In genomic region chr13:100941811-100942361, GRCh38 we compare ENCODE assay signal across 17 cellular contexts.
"Had no signal": no experiment of that assay in that cellular context is flagged by ENCODE, and none has a peak within 500 bp of the region (broad histone marks: within the 10 kb centered on the region; RNA-seq: fewer than 3 reads in every experiment).

No MANE protein-coding gene starts in this region.

- H3K27ac ChIP-seq: foreskin keratinocyte, ovary, thyroid gland had no signal

- H3K36me3 ChIP-seq: ovary, thyroid gland had no signal

- ATAC-seq: activated CD8-positive, alpha-beta T cell treated with anti-CD3 and anti-CD28 coated beads for 36 hours; activated T-helper 17 cell treated with anti-CD3 and anti-CD28 coated beads, Interleukin-2, amount 50 U/mL, for 72 hours; foreskin keratinocyte; left ventricle myocardium superior; naive thymus-derived CD8-positive, alpha-beta T cell had no signal

- H3K4me3 ChIP-seq: ovary, thyroid gland had no signal

- H3K27me3 ChIP-seq: foreskin keratinocyte, ovary, thyroid gland had no signal

- H3K4me1 ChIP-seq: foreskin keratinocyte, thyroid gland had no signal

- DNase-seq: activated B cell treated with CpG ODN at 0.5 μM for 24 hours; activated CD4-positive, alpha-beta T cell treated with anti-CD3 and anti-CD28 coated beads for 48 hours; activated CD8-positive, alpha-beta T cell treated with anti-CD3 and anti-CD28 coated beads for 36 hours; activated naive CD4-positive, alpha-beta T cell treated with Interleukin-2 at 50 U/mL for 16 hours; activated naive CD8-positive, alpha-beta T cell treated with anti-CD3 and anti-CD28 coated beads, Interleukin-2, amount 10 ng/mL, durations not matched to agents 7 days and 5 days; activated T-cell treated with anti-CD3 and anti-CD28 coated beads, Interleukin-2, amount 50 U/mL, for 1 hour; amygdala; caudate nucleus; kidney; left ventricle myocardium superior; naive thymus-derived CD8-positive, alpha-beta T cell; ovary; stimulated activated naive CD4-positive, alpha-beta T cell; T-helper 2 cell; thyroid gland had no signal

- H3K9me3 ChIP-seq: ovary, thyroid gland had no signal
